ENCODE assay signal across 10 cellular contexts in genomic region chr15:67762610-67763368, GRCh38.
A peak's percentile ranks its signal among the peaks of the same experiment; 100 is the strongest.
DNase-seq lines count a peak whose midpoint lies in the region; ATAC-seq, FAIRE-seq and TF ChIP-seq lines count a peak whose summit lies in the region.
"Had no signal": no experiment of that assay in that cellular context is flagged by ENCODE, and none has a peak within 500 bp of the region (broad histone marks: within the 10 kb centered on the region; RNA-seq: fewer than 3 reads in every experiment).

No MANE protein-coding gene starts in this region.

- H3K27me3 Mint-ChIP-seq in natural killer cell treated with Interleukin-12 subunit alpha and Interleukin-12 subunit beta and Interleukin-15 and Interleukin-18, amount 100 ng/mL, for 72 hours = no peaks in the 10 kb centered on the region
- no peaks in the 10 kb centered on the region for H3K27me3 Mint-ChIP-seq in natural killer cell (ENCODE audit: low read depth in 2 of 2)
- H3K27me3 Mint-ChIP-seq in astrocyte (ENCODE audit: low read depth, unreplicated experiment) = no peaks in the 10 kb centered on the region
- H3K27me3 Mint-ChIP-seq in stimulated activated memory B cell treated with anti-CD40 and anti-IgM and Interleukin-4, amounts not matched to agents 10 μg/mL and 1 μg/mL and 100 μg/mL, for 72 hours = no peaks in the 10 kb centered on the region
- H3K27me3 Mint-ChIP-seq in nephron progenitor cell (ENCODE audit: low read depth, poor library complexity) = no peaks in the 10 kb centered on the region

- DNase-seq in natural killer cell treated with Interleukin-12 subunit alpha and Interleukin-12 subunit beta and Interleukin-15 and Interleukin-18, amount 100 ng/mL, for 72 hours (ENCODE audit: low spot score) = no peak
- DNase-seq in natural killer cell (no peak), astrocyte (ENCODE audit: low read depth) (no peak), NCI-H1092 treated with DMSO at 0.1 percent for 48 hours (lab: John Stamatoyannopoulos, UW) (no peak), nephron progenitor cell (no peak), body of pancreas (no peak)

- no peak overlapping the region for H3K4me3 Mint-ChIP-seq in natural killer cell treated with Interleukin-12 subunit alpha and Interleukin-12 subunit beta and Interleukin-15 and Interleukin-18, amount 100 ng/mL, for 72 hours
- H3K4me3 Mint-ChIP-seq in natural killer cell (no peak overlapping the region), astrocyte (ENCODE audit: unreplicated experiment) (peak overlapping the region; percentile 6), nephron progenitor cell (no peak overlapping the region)
- no peak overlapping the region for H3K4me3 Mint-ChIP-seq in stimulated activated memory B cell treated with anti-CD40 and anti-IgM and Interleukin-4, amounts not matched to agents 10 μg/mL and 1 μg/mL and 100 μg/mL, for 72 hours
- H3K4me3 Mint-ChIP-seq: neural crest cell had no signal

- no peak for FAIRE-seq in astrocyte (lab: Jason Lieb, UNC)

- no peaks in the 10 kb centered on the region for H3K79me2 ChIP-seq in astrocyte (ENCODE audit: insufficient read depth, low read length)

- H3K4me1 Mint-ChIP-seq in natural killer cell treated with Interleukin-12 subunit alpha and Interleukin-12 subunit beta and Interleukin-15 and Interleukin-18, amount 100 ng/mL, for 72 hours (ENCODE audit: low read depth in 2 of 2) = peaks cover 14 to 19% of the 10 kb centered on the region in 2 donors
- peaks cover 12 to 26% of the 10 kb centered on the region in 2 donors for H3K4me1 Mint-ChIP-seq in natural killer cell
- peaks cover 8% of the 10 kb centered on the region for H3K4me1 Mint-ChIP-seq in astrocyte (ENCODE audit: low read depth, unreplicated experiment)
- H3K4me1 Mint-ChIP-seq in stimulated activated memory B cell treated with anti-CD40 and anti-IgM and Interleukin-4, amounts not matched to agents 10 μg/mL and 1 μg/mL and 100 μg/mL, for 72 hours = peaks cover 56% of the 10 kb centered on the region
- peaks cover 66% of the 10 kb centered on the region for H3K4me1 Mint-ChIP-seq in nephron progenitor cell

- H3K36me3 ChIP-seq in KOPT-K1 (ENCODE audit: insufficient read depth, low read length) (no peaks in the 10 kb centered on the region), astrocyte (ENCODE audit: insufficient read depth, low read length) (no peaks in the 10 kb centered on the region), body of pancreas (replicated peaks in 1 of 2; ENCODE audit: insufficient read depth in 1 of 2, low read depth in 2 of 2) (no peaks in the 10 kb centered on the region)

- no peak for TF ChIP-seq POLR2A in body of pancreas (IDR thresholded peaks at IDR 0.05)

- H3K4me2 ChIP-seq in astrocyte (ENCODE audit: low read length) = no peak overlapping the region

- H4K20me1 ChIP-seq in astrocyte (ENCODE audit: insufficient read depth, low read length) = no peaks in the 10 kb centered on the region

- H3K9me3 ChIP-seq in KOPT-K1 (ENCODE audit: insufficient read depth, low read length, poor library complexity, severe bottlenecking) (no peaks in the 10 kb centered on the region), astrocyte (ENCODE audit: insufficient read depth, low read depth, low read length) (no peaks in the 10 kb centered on the region), body of pancreas (no peaks in the 10 kb centered on the region)

- no peak overlapping the region for H3K9ac ChIP-seq in astrocyte (ENCODE audit: low read length)

- H3K27ac Mint-ChIP-seq in natural killer cell treated with Interleukin-12 subunit alpha and Interleukin-12 subunit beta and Interleukin-15 and Interleukin-18, amount 100 ng/mL, for 72 hours = peak overlapping the region in 1 of 2 donors; percentile 47
- no peak overlapping the region for H3K27ac Mint-ChIP-seq in natural killer cell
- H3K27ac Mint-ChIP-seq in astrocyte (ENCODE audit: unreplicated experiment) = no peak overlapping the region
- peak overlapping the region; percentile 62 for H3K27ac Mint-ChIP-seq in stimulated activated memory B cell treated with anti-CD40 and anti-IgM and Interleukin-4, amounts not matched to agents 10 μg/mL and 1 μg/mL and 100 μg/mL, for 72 hours
- H3K27ac Mint-ChIP-seq in nephron progenitor cell = no peak overlapping the region

- TF ChIP-seq CTCF in natural killer cell (IDR thresholded peaks at IDR 0.05) = no peak
- no peak for TF ChIP-seq CTCF in astrocyte (IDR thresholded peaks at IDR 0.05; ENCODE audit: insufficient read depth, low read depth, low read length)
- TF ChIP-seq CTCF in nephron progenitor cell (IDR thresholded peaks at IDR 0.05) = no peak
- TF ChIP-seq CTCF in body of pancreas (IDR thresholded peaks at IDR 0.05) = no peak

- no peak overlapping the region for H2AFZ ChIP-seq in astrocyte (ENCODE audit: low read depth, low read length)

- no peaks in the 10 kb centered on the region for H3K9me3 Mint-ChIP-seq in natural killer cell treated with Interleukin-12 subunit alpha and Interleukin-12 subunit beta and Interleukin-15 and Interleukin-18, amount 100 ng/mL, for 72 hours
- no peaks in the 10 kb centered on the region for H3K9me3 Mint-ChIP-seq in natural killer cell
- H3K9me3 Mint-ChIP-seq in astrocyte (ENCODE audit: unreplicated experiment) = no peaks in the 10 kb centered on the region
- H3K9me3 Mint-ChIP-seq in stimulated activated memory B cell treated with anti-CD40 and anti-IgM and Interleukin-4, amounts not matched to agents 10 μg/mL and 1 μg/mL and 100 μg/mL, for 72 hours = no peaks in the 10 kb centered on the region
- H3K9me3 Mint-ChIP-seq in nephron progenitor cell = no peaks in the 10 kb centered on the region
- H3K9me3 Mint-ChIP-seq: CD8-positive, alpha-beta memory T cell; neural crest cell had no signal

- H3K36me3 Mint-ChIP-seq in natural killer cell treated with Interleukin-12 subunit alpha and Interleukin-12 subunit beta and Interleukin-15 and Interleukin-18, amount 100 ng/mL, for 72 hours = no peaks in the 10 kb centered on the region
- H3K36me3 Mint-ChIP-seq in natural killer cell (no peaks in the 10 kb centered on the region), astrocyte (ENCODE audit: low read depth, unreplicated experiment) (no peaks in the 10 kb centered on the region), nephron progenitor cell (ENCODE audit: low read depth) (peaks cover 8% of the 10 kb centered on the region)
- H3K36me3 Mint-ChIP-seq in stimulated activated memory B cell treated with anti-CD40 and anti-IgM and Interleukin-4, amounts not matched to agents 10 μg/mL and 1 μg/mL and 100 μg/mL, for 72 hours = peaks cover 10% of the 10 kb centered on the region

- H3K4me3 ChIP-seq in astrocyte (ENCODE audit: insufficient read depth, low read depth, low read length) (no peak overlapping the region), body of pancreas (no peak overlapping the region)

- peak; percentile 66 to 90 for ATAC-seq in natural killer cell treated with Interleukin-12 subunit alpha and Interleukin-12 subunit beta and Interleukin-15 and Interleukin-18, amount 100 ng/mL, for 72 hours
- ATAC-seq in natural killer cell (no peak), body of pancreas (no peak)
- ATAC-seq in stimulated activated memory B cell treated with anti-CD40 and anti-IgM and Interleukin-4, amounts not matched to agents 10 μg/mL and 1 μg/mL and 100 μg/mL, for 72 hours = peak; percentile 93

- 92 to 93% methylated on average over 7 of the region's 7 CpGs for WGBS in body of pancreas, 2 donors

- H3K4me1 ChIP-seq in astrocyte (ENCODE audit: insufficient read depth, low read length) (no peaks in the 10 kb centered on the region), body of pancreas (peaks cover 7% of the 10 kb centered on the region)

- no peaks in the 10 kb centered on the region for H3K27me3 ChIP-seq in astrocyte (ENCODE audit: insufficient read depth, low read length)
- H3K27me3 ChIP-seq in body of pancreas = no peaks in the 10 kb centered on the region

- H3K27ac ChIP-seq in KOPT-K1 (ENCODE audit: low read depth, low read length, poor library complexity, severe bottlenecking) = peak overlapping the region; percentile 63
- H3K27ac ChIP-seq in astrocyte (ENCODE audit: low read depth, low read length) = no peak overlapping the region
- H3K27ac ChIP-seq in body of pancreas = no peak overlapping the region

- intact Hi-C loops in natural killer cell (cut with micrococcal nuclease) (no loop called here), body of pancreas (cut with DNase I) (no loop called here)

Comparison
In these comparisons a context has a peak if more than half of its experiments do, and no peak if none do; other contexts are left out.
1. ATAC-seq: peak in natural killer cell treated with Interleukin-12 subunit alpha and Interleukin-12 subunit beta and Interleukin-15 and Interleukin-18, amount 100 ng/mL, for 72 hours (2 of 2) and stimulated activated memory B cell treated with anti-CD40 and anti-IgM and Interleukin-4, amounts not matched to agents 10 μg/mL and 1 μg/mL and 100 μg/mL, for 72 hours (single experiment); none in natural killer cell (0 of 3) and body of pancreas (single experiment).